In genomic region chr5:9059920-9060691, GRCh38 we compare ENCODE assay signal across 11 cellular contexts.
DNase-seq lines count a peak whose midpoint lies in the region; ATAC-seq lines count a peak whose summit lies in the region.
"Had no signal": no experiment of that assay in that cellular context is flagged by ENCODE, and none has a peak within 500 bp of the region (broad histone marks: within the 10 kb centered on the region; RNA-seq: fewer than 3 reads in every experiment).

No MANE protein-coding gene starts in this region.

- peak; percentile 97 for DNase-seq in AG08395 (ENCODE audit: low spot score)
- DNase-seq in HT1080 (ENCODE audit: low read depth), result peak; percentile 99
- DNase-seq in dedifferentiated amniotic fluid mesenchymal stem cell (ENCODE audit: extremely low spot score), result peak; percentile 68
- no peak for DNase-seq in left lobe of liver (ENCODE audit: low spot score)
- DNase-seq in DMS153 (lab: John Stamatoyannopoulos, UW), result no peak
- no peak for DNase-seq in activated CD4-positive, alpha-beta T cell treated with anti-CD3 and anti-CD28 coated beads for 4 hours
- DNase-seq: activated CD4-positive, CD25-positive, alpha-beta regulatory T cell; COR-L47; stimulated activated CD4-positive, alpha-beta T cell treated with anti-CD3 and anti-CD28 coated beads, Interleukin-4, amount 100 ng/mL, for 1 hour had no signal

- peak; percentile 26 for ATAC-seq in left lobe of liver
- no peak for ATAC-seq in GM18517 (IDR thresholded peaks at IDR 0.05; ENCODE audit: unreplicated experiment)
- no peak for ATAC-seq in HG03280 (IDR thresholded peaks at IDR 0.05; ENCODE audit: unreplicated experiment)

Comparison
In these comparisons a context has a peak if more than half of its experiments do, and no peak if none do; other contexts are left out.
1. DNase-seq: peak in AG08395 (single experiment), HT1080 (single experiment) and dedifferentiated amniotic fluid mesenchymal stem cell (single experiment); none in left lobe of liver (single experiment), DMS153 (single experiment) and activated CD4-positive, alpha-beta T cell treated with anti-CD3 and anti-CD28 coated beads for 4 hours (0 of 2).